Comparison of ENCODE assay signal across 8 cellular contexts in genomic region chr1:25818569-25818968, GRCh38. TPM values are rescaled to one million over a fixed set of nuclear protein-coding genes. Genes with fewer than 3 reads are reported as not detected.
DNase-seq lines count a peak whose midpoint lies in the region; ATAC-seq, FAIRE-seq and TF ChIP-seq lines count a peak whose summit lies in the region.

No MANE protein-coding gene starts in this region.

- H3K36me3 ChIP-seq in cardiac muscle cell (peaks cover 6% of the 10 kb centered on the region), K562 (ENCODE audit: control insufficient read depth, insufficient read depth, low read length) (peaks cover 17% of the 10 kb centered on the region), mesenchymal stem cell (ENCODE audit: control insufficient read depth in 1 of 2, insufficient read depth in 2 of 2, low read depth in 1 of 2, low read length in 2 of 2) (peaks cover 33 to 38% of the 10 kb centered on the region in 2 experiments), transverse colon (no peaks in the 10 kb centered on the region)

- H3K14ac ChIP-seq in mesenchymal stem cell (ENCODE audit: low read length in 2 of 2) = no peak overlapping the region

- TF ChIP-seq POLR2A in K562 (conservative IDR thresholded peaks at IDR 0.05) (no peak), transverse colon (IDR thresholded peaks at IDR 0.05) (no peak)

- no peak for ATAC-seq in Right ventricle myocardium inferior
- no peak for ATAC-seq in K562
- ATAC-seq in HG03520 (IDR thresholded peaks at IDR 0.05; ENCODE audit: unreplicated experiment) = no peak

- no peak for DNase-seq in cardiac muscle cell (ENCODE audit: low read depth in 1 of 2, low spot score in 1 of 2)
- DNase-seq in Right ventricle myocardium inferior (ENCODE audit: missing footprints) = no peak
- no peak for DNase-seq in K562 (ENCODE audit: extremely low read depth in 1 of 4, low spot score in 3 of 4)
- no peak for DNase-seq in mesenchymal stem cell
- DNase-seq in transverse colon = no peak
- DNase-seq in OCI-M1 (lab: John Stamatoyannopoulos, UW) = no peak
- DNase-seq in anterior cingulate cortex (lab: John Stamatoyannopoulos, UW) = no peak

- H3K23ac ChIP-seq in mesenchymal stem cell (ENCODE audit: low read length in 2 of 2) = no peak overlapping the region

- in situ Hi-C loops in K562 (cut with MboI) (loop anchor here (10.0 kb wide), 1 partner anchor 414 kb away; no protein-coding TSS in a partner anchor), transverse colon (cut with MboI; ENCODE audit: low pct_ligation_motif_present in 1 of 4, low pct_unique_long_range_greater_than_20kb in 1 of 4, low sequenced_read_pairs in 3 of 4) (no loop called here)

- peaks cover 14% of the 10 kb centered on the region for H3K79me1 ChIP-seq in mesenchymal stem cell (replicated peaks; ENCODE audit: low read length, poor library complexity, severe bottlenecking)

- H2AFZ ChIP-seq in K562 (ENCODE audit: low read depth, low read length) (peak overlapping the region; percentile 90), mesenchymal stem cell (ENCODE audit: low read depth, low read length) (no peak overlapping the region)

- peaks cover 16% of the 10 kb centered on the region for H4K20me1 ChIP-seq in K562 (replicated peaks; ENCODE audit: control insufficient read depth, insufficient read depth, low read length)

- no peaks in the 10 kb centered on the region for H3K9me1 ChIP-seq in K562 (ENCODE audit: control insufficient read depth, insufficient read depth, low read length)

- H4K91ac ChIP-seq in mesenchymal stem cell (ENCODE audit: low read length) = no peak overlapping the region

- peak overlapping the region; percentile 71 for H4K8ac ChIP-seq in mesenchymal stem cell (ENCODE audit: low read length)

- CTCF ChIA-PET in K562 (lab: Yijun Ruan, JAX; ENCODE audit: low intra/inter-chr PET ratio) = no interaction called here

- H3K4me1 ChIP-seq in cardiac muscle cell (ENCODE audit: low read depth) (peaks cover 37% of the 10 kb centered on the region), K562 (replicated peaks in 1 of 2; ENCODE audit: control insufficient read depth in 2 of 2, insufficient read depth in 2 of 2, low read length in 2 of 2) (peaks cover 37 to 62% of the 10 kb centered on the region in 2 experiments), mesenchymal stem cell (ENCODE audit: control insufficient read depth, insufficient read depth, low read depth, low read length) (peaks cover 24% of the 10 kb centered on the region), transverse colon (peaks cover 15 to 30% (median 27%) of the 10 kb centered on the region in 4 donors)

- intact Hi-C loops in Right ventricle myocardium inferior (cut with DNase I) (loop anchor here (10.0 kb wide), 1 partner anchor 574 kb away; the partner anchor contains the start of gene RSRP1), K562 (cut with micrococcal nuclease) (no loop called here), transverse colon (cut with DNase I; ENCODE audit: low total_unique reads) (no loop called here)

- peak overlapping the region; percentile 8 to 20 for H3K4ac ChIP-seq in mesenchymal stem cell (ENCODE audit: low read depth in 1 of 2, low read length in 2 of 2)

- FAIRE-seq in K562 (lab: Jason Lieb, UNC) = no peak

- H3K9me3 ChIP-seq in cardiac muscle cell (ENCODE audit: low read depth) = no peaks in the 10 kb centered on the region
- no peaks in the 10 kb centered on the region for H3K9me3 ChIP-seq in K562 (replicated peaks; ENCODE audit: control insufficient read depth, insufficient read depth, low read depth, low read length)
- no peaks in the 10 kb centered on the region for H3K9me3 ChIP-seq in mesenchymal stem cell (ENCODE audit: control insufficient read depth, low read length)
- no peaks in the 10 kb centered on the region for H3K9me3 ChIP-seq in transverse colon

- TF ChIP-seq EP300 in K562 (IDR thresholded peaks at IDR 0.05; ENCODE audit: low read length) (no peak), transverse colon (IDR thresholded peaks at IDR 0.05; ENCODE audit: low read depth) (no peak)

- 12% methylated on average over 6 of the region's 6 CpGs for WGBS in K562 (ENCODE audit: insufficient coverage, low coverage, missing lambda C conversion rate)
- 85% methylated on average over 6 of the region's 6 CpGs for WGBS in mesenchymal stem cell
- WGBS in transverse colon (ENCODE audit: low coverage in 1 of 2), 2 donors = 0 to 53% methylated on average over 2 to 6 of the region's 6 CpGs

- TF ChIP-seq RAD21 in K562 (CRISPR knock-in tag; conservative IDR thresholded peaks at IDR 0.05 in 1 of 2, IDR thresholded peaks at IDR 0.05 in 1 of 2) = no peak

- H2BK120ac ChIP-seq in mesenchymal stem cell (ENCODE audit: low read depth, low read length) = peak overlapping the region; percentile 27

- no peak overlapping the region for H2BK15ac ChIP-seq in mesenchymal stem cell (ENCODE audit: low read depth, poor library complexity, severe bottlenecking)

- H2BK5ac ChIP-seq in mesenchymal stem cell (ENCODE audit: low read depth, low read length, poor library complexity, severe bottlenecking) = no peak overlapping the region

- H3K27ac ChIP-seq in cardiac muscle cell (peak overlapping the region; percentile 95), K562 (ENCODE audit: extremely low read depth, low read depth, low read length) (peak overlapping the region; percentile 91), mesenchymal stem cell (ENCODE audit: low read length, poor library complexity, severe bottlenecking) (peak overlapping the region; percentile 78), transverse colon (peak overlapping the region; percentile 92 to 94 (median 94))

- H2AK5ac ChIP-seq in mesenchymal stem cell (ENCODE audit: low read length, severe bottlenecking) = peak overlapping the region; percentile 67

- peak overlapping the region; percentile 92 to 99; a peak in 3 of 4 replicates for H3K9ac ChIP-seq in K562 (ENCODE audit: insufficient read depth in 1 of 2, low read depth in 2 of 2, low read length in 2 of 2)
- peak overlapping the region; percentile 96 for H3K9ac ChIP-seq in mesenchymal stem cell (ENCODE audit: low read length)

- H3K4me2 ChIP-seq in K562 (ENCODE audit: insufficient read depth, low read length) = peak overlapping the region; percentile 89
- H3K4me2 ChIP-seq in mesenchymal stem cell (ENCODE audit: low read length, poor library complexity, severe bottlenecking) = peak overlapping the region; percentile 81

- peak overlapping the region; percentile 6 to 80 for H3K18ac ChIP-seq in mesenchymal stem cell (ENCODE audit: low read depth in 1 of 2, low read length in 2 of 2)

- no TSS peak for BruUV-seq in K562 (replicated peaks; lab: Mats Ljungman, UMichigan)

- TF ChIP-seq CTCF in cardiac muscle cell (IDR thresholded peaks at IDR 0.05; ENCODE audit: low read depth, low read length) (no peak), K562 (IDR thresholded peaks at IDR 0.05 in 2 of 3, conservative IDR thresholded peaks at IDR 0.05 in 1 of 3; ENCODE audit: insufficient read depth in 2 of 3, low read depth in 1 of 3, low read length in 3 of 3) (no peak), transverse colon (IDR thresholded peaks at IDR 0.05) (no peak)

- H2BK12ac ChIP-seq in mesenchymal stem cell (ENCODE audit: low read length in 2 of 2) = peak overlapping the region; percentile 52 to 61

- peaks cover 52% of the 10 kb centered on the region for H3K79me2 ChIP-seq in K562 (ENCODE audit: control insufficient read depth, insufficient read depth, low read length)

- H3K4me3 ChIP-seq in cardiac muscle cell (peak overlapping the region; percentile 76), K562 (peak overlapping the region; percentile 67), mesenchymal stem cell (ENCODE audit: insufficient read depth in 1 of 2, low read depth in 1 of 2, low read length in 2 of 2) (peak overlapping the region in 1 of 2 experiments; percentile 97), transverse colon (peak overlapping the region in 1 of 4 donors; percentile 87)

- POLR2A ChIA-PET in K562 (lab: Yijun Ruan, JAX) = interaction anchor here (0.6 to 6.2 kb wide), 9 partner anchors 11 to 288 kb away, joined by 3 to 56 read pairs (median 3); no protein-coding TSS in a partner anchor

- H3K27me3 ChIP-seq in cardiac muscle cell (no peaks in the 10 kb centered on the region), K562 (ENCODE audit: control insufficient read depth in 2 of 2, insufficient read depth in 2 of 2, low read length in 2 of 2) (no peaks in the 10 kb centered on the region), mesenchymal stem cell (ENCODE audit: control insufficient read depth in 1 of 2, insufficient read depth in 1 of 2, low read length in 2 of 2) (no peaks in the 10 kb centered on the region), transverse colon (no peaks in the 10 kb centered on the region)

RNA-seq across cellular contexts. Expression of gene MTFR1L, which starts 1.2 kb away (rescaled TPM):
- total RNA-seq in cardiac muscle cell = 158 and 197 TPM in 2 replicates
- 251 and 266 TPM in 2 replicates for polyA plus RNA-seq in cardiac muscle cell
- 206 TPM for total RNA-seq in Right ventricle myocardium inferior
- total RNA-seq in K562 (2011; cell fraction: chromatin; rRNA removed; ENCODE audit: low replicate concordance) = 93.2 and 162 TPM in 2 replicates
- total RNA-seq in K562 (2011; cell fraction: nucleolus; rRNA removed) = 112 and 114 TPM in 2 replicates
- total RNA-seq in K562 (2011; cell fraction: nucleoplasm; rRNA removed) = 110 and 117 TPM in 2 replicates
- 43.5 and 54.9 TPM in 2 replicates for total RNA-seq in K562 (2014; rRNA removed)
- 39.2 and 41.4 TPM in 2 replicates for total RNA-seq in K562 (2014; rRNA removed; fragmentation: Illumina TruSeq; extraction: Trizol)
- 45.2 and 45.8 TPM in 2 replicates for total RNA-seq in K562 (2015; rRNA removed; fragmentation: Illumina TruSeq; extraction: Trizol)
- total RNA-seq in K562 (2021) = 54.3 and 58.5 TPM in 2 replicates
- polyA plus RNA-seq in K562 (2011; rRNA removed) = 53.7 and 79.7 TPM in 2 replicates
- 75.5 and 87.3 TPM in 2 replicates for polyA plus RNA-seq in K562 (2011; cell fraction: cytosol; rRNA removed)
- polyA plus RNA-seq in K562 (2011; cell fraction: nucleus; rRNA removed) = 196 and 214 TPM in 2 replicates
- polyA plus RNA-seq in K562 (2012) = 57.4 and 71.0 TPM in 2 replicates
- 71.0 and 84.8 TPM in 2 replicates for polyA plus RNA-seq in K562 (2014; fragmentation: Illumina TruSeq; extraction: Trizol)
- 10 to 100 TPM; 81.2 to 98.5 TPM for polyA plus RNA-seq in K562 (2014; fragmentation: Nextera tagmentation; extraction: Ambion mirVana)
- polyA plus RNA-seq in K562 (2014; rRNA removed) = 45.1 and 60.0 TPM in 2 replicates
- 35.2 and 44.3 TPM in 2 replicates for polyA minus RNA-seq in K562 (2011; rRNA and poly(A)+ RNA removed)
- polyA minus RNA-seq in K562 (2011; cell fraction: cytosol; rRNA and poly(A)+ RNA removed) = 23.6 and 25.6 TPM in 2 replicates
- polyA minus RNA-seq in K562 (2011; cell fraction: nucleus; rRNA and poly(A)+ RNA removed) = 31.9 and 51.9 TPM in 2 replicates
- 49.9 TPM for polyA plus RNA-seq in mesenchymal stem cell (2013, experiment 1 of 2)
- polyA plus RNA-seq in mesenchymal stem cell (2013, experiment 2 of 2) = 50.5 TPM
- total RNA-seq in transverse colon = 100 to 1,000 TPM in 1 of 4 donors, 10 to 100 TPM in 3; 73.2 to 125 (median 93.6) TPM

RNA-seq across cellular contexts. Expression of gene SELENON, which starts 18.6 kb away (rescaled TPM):
- total RNA-seq in cardiac muscle cell (97.3 and 123 TPM in 2 replicates), Right ventricle myocardium inferior (45.7 TPM), K562 (2014; rRNA removed) (6.1 and 10.0 TPM in 2 replicates), K562 (2014; rRNA removed; fragmentation: Illumina TruSeq; extraction: Trizol) (5.1 and 6.8 TPM in 2 replicates), K562 (2015; rRNA removed; fragmentation: Illumina TruSeq; extraction: Trizol) (7.0 and 7.4 TPM in 2 replicates), K562 (2021) (21.2 and 24.4 TPM in 2 replicates), transverse colon (10 to 100 TPM; 17.1 to 68.1 (median 24.4) TPM)
- polyA plus RNA-seq in cardiac muscle cell (111 and 130 TPM in 2 replicates), K562 (2011; rRNA removed) (7.1 and 7.2 TPM in 2 replicates), K562 (2014; fragmentation: Illumina TruSeq; extraction: Trizol) (26.7 and 28.9 TPM in 2 replicates), K562 (2014; fragmentation: Nextera tagmentation; extraction: Ambion mirVana) (1 to 10 TPM in 1 of 2 experiments, under 1 TPM in 1; 0.43 to 1.5 TPM), K562 (2014; rRNA removed) (12.5 and 12.6 TPM in 2 replicates)
- total RNA-seq in K562 (2011; cell fraction: chromatin; rRNA removed; ENCODE audit: low replicate concordance) = 10.6 and 27.1 TPM in 2 replicates
- total RNA-seq in K562 (2011; cell fraction: nucleolus; rRNA removed) = 20.8 and 22.0 TPM in 2 replicates
- 23.3 and 31.8 TPM in 2 replicates for total RNA-seq in K562 (2011; cell fraction: nucleoplasm; rRNA removed)
- 12.7 and 12.8 TPM in 2 replicates for polyA plus RNA-seq in K562 (2011; cell fraction: cytosol; rRNA removed)
- 13.8 and 19.5 TPM in 2 replicates for polyA plus RNA-seq in K562 (2011; cell fraction: nucleus; rRNA removed)
- 17.5 and 37.6 TPM in 2 replicates for polyA plus RNA-seq in K562 (2012)
- 3.7 and 4.2 TPM in 2 replicates for polyA minus RNA-seq in K562 (2011; rRNA and poly(A)+ RNA removed)
- 12.5 and 15.8 TPM in 2 replicates for polyA minus RNA-seq in K562 (2011; cell fraction: cytosol; rRNA and poly(A)+ RNA removed)
- 2.4 and 3.6 TPM in 2 replicates for polyA minus RNA-seq in K562 (2011; cell fraction: nucleus; rRNA and poly(A)+ RNA removed)
- 115 TPM for polyA plus RNA-seq in mesenchymal stem cell (2013, experiment 1 of 2)
- 113 TPM for polyA plus RNA-seq in mesenchymal stem cell (2013, experiment 2 of 2)

RNA-seq across cellular contexts. Expression of gene AUNIP, which starts 40.7 kb away (rescaled TPM):
- 3.0 and 4.4 TPM in 2 replicates for total RNA-seq in cardiac muscle cell
- polyA plus RNA-seq in cardiac muscle cell = 4.9 and 5.6 TPM in 2 replicates
- not detected for total RNA-seq in Right ventricle myocardium inferior
- total RNA-seq in K562 (2011; cell fraction: chromatin; rRNA removed; ENCODE audit: low replicate concordance) = 50.6 and 72.2 TPM in 2 replicates
- 35.2 and 36.8 TPM in 2 replicates for total RNA-seq in K562 (2011; cell fraction: nucleolus; rRNA removed)
- total RNA-seq in K562 (2011; cell fraction: nucleoplasm; rRNA removed) = 48.3 and 56.9 TPM in 2 replicates
- total RNA-seq in K562 (2014; rRNA removed) = 46.4 and 51.4 TPM in 2 replicates
- 47.1 and 55.0 TPM in 2 replicates for total RNA-seq in K562 (2014; rRNA removed; fragmentation: Illumina TruSeq; extraction: Trizol)
- total RNA-seq in K562 (2015; rRNA removed; fragmentation: Illumina TruSeq; extraction: Trizol) = 40.5 and 41.4 TPM in 2 replicates
- total RNA-seq in K562 (2021) = 30.9 and 31.7 TPM in 2 replicates
- 45.0 and 48.8 TPM in 2 replicates for polyA plus RNA-seq in K562 (2011; rRNA removed)
- 26.1 and 34.8 TPM in 2 replicates for polyA plus RNA-seq in K562 (2011; cell fraction: cytosol; rRNA removed)
- polyA plus RNA-seq in K562 (2011; cell fraction: nucleus; rRNA removed) = 23.2 and 23.3 TPM in 2 replicates
- polyA plus RNA-seq in K562 (2012) = 18.8 and 21.2 TPM in 2 replicates
- 48.8 and 50.0 TPM in 2 replicates for polyA plus RNA-seq in K562 (2014; fragmentation: Illumina TruSeq; extraction: Trizol)
- polyA plus RNA-seq in K562 (2014; fragmentation: Nextera tagmentation; extraction: Ambion mirVana) = 10 to 100 TPM; 12.1 to 15.2 TPM
- 52.3 and 53.8 TPM in 2 replicates for polyA plus RNA-seq in K562 (2014; rRNA removed)
- 37.1 and 45.0 TPM in 2 replicates for polyA minus RNA-seq in K562 (2011; rRNA and poly(A)+ RNA removed)
- 10.0 and 14.8 TPM in 2 replicates for polyA minus RNA-seq in K562 (2011; cell fraction: cytosol; rRNA and poly(A)+ RNA removed)
- 18.4 and 30.3 TPM in 2 replicates for polyA minus RNA-seq in K562 (2011; cell fraction: nucleus; rRNA and poly(A)+ RNA removed)
- 0.73 TPM for polyA plus RNA-seq in mesenchymal stem cell (2013, experiment 1 of 2)
- 0.89 TPM for polyA plus RNA-seq in mesenchymal stem cell (2013, experiment 2 of 2)
- total RNA-seq in transverse colon = under 1 TPM in 1 of 4 donors, not detected in 3; 0.41 TPM

RNA-seq across cellular contexts. Expression of gene PAQR7, which starts 56.9 kb away (rescaled TPM):
- total RNA-seq in cardiac muscle cell (10.7 and 12.5 TPM in 2 replicates), Right ventricle myocardium inferior (2.2 TPM), K562 (2014; rRNA removed) (2.4 and 3.3 TPM in 2 replicates), K562 (2014; rRNA removed; fragmentation: Illumina TruSeq; extraction: Trizol) (2.0 and 2.4 TPM in 2 replicates), K562 (2015; rRNA removed; fragmentation: Illumina TruSeq; extraction: Trizol) (2.5 and 2.6 TPM in 2 replicates), K562 (2021) (4.0 and 4.4 TPM in 2 replicates), transverse colon (1 to 10 TPM in 3 of 4 donors, not detected in 1; 2.0 to 2.4 (median 2.4) TPM)
- polyA plus RNA-seq in cardiac muscle cell (2.1 and 3.1 TPM in 2 replicates), K562 (2011; rRNA removed) (5.2 and 5.4 TPM in 2 replicates), K562 (2014; fragmentation: Illumina TruSeq; extraction: Trizol) (2.9 and 3.3 TPM in 2 replicates), K562 (2014; fragmentation: Nextera tagmentation; extraction: Ambion mirVana) (1 to 10 TPM; 1.1 to 1.2 TPM), K562 (2014; rRNA removed) (2.7 and 3.0 TPM in 2 replicates)
- 9.3 and 18.9 TPM in 2 replicates for total RNA-seq in K562 (2011; cell fraction: chromatin; rRNA removed; ENCODE audit: low replicate concordance)
- 15.7 and 18.8 TPM in 2 replicates for total RNA-seq in K562 (2011; cell fraction: nucleolus; rRNA removed)
- total RNA-seq in K562 (2011; cell fraction: nucleoplasm; rRNA removed) = 13.9 and 16.4 TPM in 2 replicates
- polyA plus RNA-seq in K562 (2011; cell fraction: cytosol; rRNA removed) = 8.8 and 14.1 TPM in 2 replicates
- polyA plus RNA-seq in K562 (2011; cell fraction: nucleus; rRNA removed) = 5.8 and 7.4 TPM in 2 replicates
- 4.5 and 6.9 TPM in 2 replicates for polyA plus RNA-seq in K562 (2012)
- polyA minus RNA-seq in K562 (2011; rRNA and poly(A)+ RNA removed) = 5.5 and 8.5 TPM in 2 replicates
- 7.4 and 8.5 TPM in 2 replicates for polyA minus RNA-seq in K562 (2011; cell fraction: cytosol; rRNA and poly(A)+ RNA removed)
- polyA minus RNA-seq in K562 (2011; cell fraction: nucleus; rRNA and poly(A)+ RNA removed) = 2.0 and 2.4 TPM in 2 replicates
- polyA plus RNA-seq in mesenchymal stem cell (2013, experiment 1 of 2) = 10.5 TPM
- 10.0 TPM for polyA plus RNA-seq in mesenchymal stem cell (2013, experiment 2 of 2)
